In genomic region chr2:110116033-110116710, GRCh38 we compare ENCODE assay signal across 8 cellular contexts. TPM values are rescaled to one million over a fixed set of nuclear protein-coding genes. Genes with fewer than 3 reads are reported as not detected.
A peak's percentile ranks its signal among the peaks of the same experiment; 100 is the strongest.
DNase-seq lines count a peak whose midpoint lies in the region; ATAC-seq and TF ChIP-seq lines count a peak whose summit lies in the region.

No MANE protein-coding gene starts in this region.

- no peak for DNase-seq in T-helper 2 cell treated with Interferon-gamma antibody and Interleukin-4, amounts not matched to agents 5 μg/mL and 100 μg/mL, for 36 hours (ENCODE audit: low spot score)
- DNase-seq in T-helper 2 cell (no peak), MCF 10A (ENCODE audit: unreplicated experiment) (peak; percentile 65), left colon (peak; percentile 39 to 57), type B pancreatic cell (ENCODE audit: extremely low spot score, unreplicated experiment) (no peak), activated gamma-delta T cell treated with Interleukin-2 at 50 U/mL for 16 hours (no peak), UCSD-AML1 (lab: John Stamatoyannopoulos, UW; ENCODE audit: unreplicated experiment) (no peak)
- no peak for DNase-seq in naive thymus-derived CD8-positive, alpha-beta T cell

- no peaks in the 10 kb centered on the region for H3K36me3 Mint-ChIP-seq in T-helper 2 cell treated with Interferon-gamma antibody and Interleukin-4, amounts not matched to agents 5 μg/mL and 100 μg/mL, for 36 hours (ENCODE audit: low read depth)
- H3K36me3 Mint-ChIP-seq in MCF 10A (ENCODE audit: insufficient read depth, unreplicated experiment) (no peaks in the 10 kb centered on the region), type B pancreatic cell (peaks cover 17% of the 10 kb centered on the region)
- peaks cover 0 to 4% (median 2%) of the 10 kb centered on the region in 3 donors for H3K36me3 Mint-ChIP-seq in naive thymus-derived CD8-positive, alpha-beta T cell

- POLR2A ChIA-PET in MCF 10A (lab: Yijun Ruan, JAX) = interaction anchor here (0.7 to 1.4 kb wide), 2 partner anchors 17 to 35 kb away, joined by 3 read pairs; no protein-coding TSS in a partner anchor
- POLR2A ChIA-PET in naive thymus-derived CD8-positive, alpha-beta T cell (lab: Charles Lee) = no interaction called here

- TF ChIP-seq CTCF in MCF 10A (IDR thresholded peaks at IDR 0.05; ENCODE audit: unreplicated experiment) (peak; percentile 27), type B pancreatic cell (conservative IDR thresholded peaks at IDR 0.05) (peak; percentile 67)

- CTCF ChIA-PET in MCF 10A (lab: Yijun Ruan, JAX) = interaction anchor here (1.2 to 1.6 kb wide), 4 partner anchors 9 to 41 kb away, joined by 3 to 5 read pairs (median 5); no protein-coding TSS in a partner anchor

- H3K4me3 Mint-ChIP-seq in T-helper 2 cell treated with Interferon-gamma antibody and Interleukin-4, amounts not matched to agents 5 μg/mL and 100 μg/mL, for 36 hours = peak overlapping the region; percentile 19
- peak overlapping the region; percentile 64 for H3K4me3 Mint-ChIP-seq in MCF 10A (ENCODE audit: unreplicated experiment)
- H3K4me3 Mint-ChIP-seq in type B pancreatic cell = peak overlapping the region; percentile 89
- H3K4me3 Mint-ChIP-seq in naive thymus-derived CD8-positive, alpha-beta T cell = peak overlapping the region in 2 of 10 donors; percentile 36 to 38

- ATAC-seq in left colon = peak; percentile 37
- ATAC-seq in naive thymus-derived CD8-positive, alpha-beta T cell = no peak

- no peaks in the 10 kb centered on the region for H3K9me3 Mint-ChIP-seq in T-helper 2 cell treated with Interferon-gamma antibody and Interleukin-4, amounts not matched to agents 5 μg/mL and 100 μg/mL, for 36 hours
- H3K9me3 Mint-ChIP-seq in MCF 10A (ENCODE audit: unreplicated experiment) (no peaks in the 10 kb centered on the region), type B pancreatic cell (peaks cover 5% of the 10 kb centered on the region)
- peaks cover 0 to 9% (median 0%) of the 10 kb centered on the region in 9 donors for H3K9me3 Mint-ChIP-seq in naive thymus-derived CD8-positive, alpha-beta T cell

- no TSS peak for BruUV-seq in MCF 10A (replicated peaks; lab: Mats Ljungman, UMichigan)

- intact Hi-C loops in MCF 10A (cut with micrococcal nuclease) = no loop called here
- intact Hi-C loops in left colon (cut with DNase I, micrococcal nuclease) = no loop called here

- H3K4me1 Mint-ChIP-seq in T-helper 2 cell treated with Interferon-gamma antibody and Interleukin-4, amounts not matched to agents 5 μg/mL and 100 μg/mL, for 36 hours (ENCODE audit: low read depth) = peaks cover 6% of the 10 kb centered on the region
- H3K4me1 Mint-ChIP-seq in MCF 10A (ENCODE audit: insufficient read depth, unreplicated experiment) = peaks cover 16% of the 10 kb centered on the region
- H3K4me1 Mint-ChIP-seq in type B pancreatic cell (ENCODE audit: unreplicated experiment) = peaks cover 3% of the 10 kb centered on the region
- peaks cover 1 to 10% (median 3%) of the 10 kb centered on the region in 4 donors for H3K4me1 Mint-ChIP-seq in naive thymus-derived CD8-positive, alpha-beta T cell

- peaks cover 58% of the 10 kb centered on the region for H3K27me3 Mint-ChIP-seq in T-helper 2 cell treated with Interferon-gamma antibody and Interleukin-4, amounts not matched to agents 5 μg/mL and 100 μg/mL, for 36 hours (ENCODE audit: low read depth)
- no peaks in the 10 kb centered on the region for H3K27me3 Mint-ChIP-seq in MCF 10A (ENCODE audit: insufficient read depth, unreplicated experiment)
- H3K27me3 Mint-ChIP-seq in type B pancreatic cell = peaks cover 70% of the 10 kb centered on the region
- H3K27me3 Mint-ChIP-seq in naive thymus-derived CD8-positive, alpha-beta T cell = peaks cover 33 to 79% (median 51%) of the 10 kb centered on the region in 5 donors

- no peak overlapping the region for H3K27ac Mint-ChIP-seq in T-helper 2 cell treated with Interferon-gamma antibody and Interleukin-4, amounts not matched to agents 5 μg/mL and 100 μg/mL, for 36 hours
- H3K27ac Mint-ChIP-seq in MCF 10A (ENCODE audit: low read depth, unreplicated experiment) (no peak overlapping the region), type B pancreatic cell (peak overlapping the region; percentile 53)
- H3K27ac Mint-ChIP-seq in naive thymus-derived CD8-positive, alpha-beta T cell = no peak overlapping the region

RNA-seq across cellular contexts. Expression of gene MALL, which starts 0.6 kb away (rescaled TPM):
- total RNA-seq in MCF 10A (2022) = 0.83 and 1.8 TPM in 2 replicates
- 100 to 1,000 TPM; 368 to 561 TPM for total RNA-seq in left colon
- 82.7 and 187 TPM in 2 replicates for total RNA-seq in type B pancreatic cell (ENCODE audit: low replicate concordance)
- under 1 TPM; 0.55 to 0.88 TPM for total RNA-seq in naive thymus-derived CD8-positive, alpha-beta T cell
- not detected for polyA plus RNA-seq in naive thymus-derived CD8-positive, alpha-beta T cell

Comparison
In these comparisons a context has a peak if more than half of its experiments do, and no peak if none do; other contexts are left out.
1. DNase-seq: peak in MCF 10A (single experiment) and left colon (2 of 2); none in T-helper 2 cell treated with Interferon-gamma antibody and Interleukin-4, amounts not matched to agents 5 μg/mL and 100 μg/mL, for 36 hours (single experiment), T-helper 2 cell (0 of 5), type B pancreatic cell (single experiment), naive thymus-derived CD8-positive, alpha-beta T cell (0 of 10), activated gamma-delta T cell treated with Interleukin-2 at 50 U/mL for 16 hours (single experiment) and UCSD-AML1 (single experiment).
2. RNA of gene MALL, which starts 0.6 kb away (total RNA-seq): 368 to 561 TPM in left colon and 82.7 to 187 TPM in type B pancreatic cell; 0.83 to 1.8 TPM in MCF 10A and 0.55 to 0.88 TPM in naive thymus-derived CD8-positive, alpha-beta T cell; every median in the first group is over 10 times any median in the second.